15 cellular contexts compared by ENCODE assay signal in the genomic region with DNA sequence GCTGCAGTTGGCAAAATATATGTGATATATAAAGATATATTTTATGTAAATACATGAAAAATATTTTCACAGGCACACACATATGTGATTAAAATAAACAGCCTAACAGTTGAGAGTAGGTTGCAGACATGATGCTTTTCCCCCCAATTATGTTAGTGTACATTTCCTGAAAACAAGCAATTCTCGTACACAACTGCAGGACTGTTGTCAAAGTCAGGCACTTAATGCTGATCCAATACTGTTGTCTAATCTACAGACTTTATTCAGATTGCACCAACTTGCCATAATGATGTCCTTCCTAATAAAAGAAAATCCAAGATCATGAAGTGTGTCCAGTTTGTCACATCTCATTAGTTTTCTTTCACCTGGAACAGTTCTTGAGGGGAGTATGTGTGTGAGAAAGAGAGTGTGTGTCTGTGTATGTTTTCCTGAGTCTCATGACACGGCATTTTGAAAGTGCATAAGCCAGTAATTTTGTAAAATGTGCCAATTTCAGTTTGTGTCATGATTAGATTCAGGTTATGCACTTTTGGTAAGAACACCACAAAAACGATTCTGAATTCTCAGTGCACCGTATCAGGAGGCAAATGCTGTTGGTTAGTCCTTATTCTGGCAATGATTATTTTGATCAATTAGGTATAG. TPM values are rescaled to one million over a fixed set of nuclear protein-coding genes. Genes with fewer than 3 reads are reported as not detected.
DNase-seq lines count a peak whose midpoint lies in the region; ATAC-seq, FAIRE-seq and TF ChIP-seq lines count a peak whose summit lies in the region.
"Had no signal": no experiment of that assay in that cellular context is flagged by ENCODE, and none has a peak within 500 bp of the region (broad histone marks: within the 10 kb centered on the region; RNA-seq: fewer than 3 reads in every experiment).

No MANE protein-coding gene starts in this region.

- ATAC-seq in GM19397 (IDR thresholded peaks at IDR 0.05; ENCODE audit: unreplicated experiment) (peak; percentile 86), HG02870 (IDR thresholded peaks at IDR 0.05; ENCODE audit: unreplicated experiment) (peak; percentile 98), HG03558 (IDR thresholded peaks at IDR 0.05; ENCODE audit: extremely low read depth, unreplicated experiment) (peak; percentile 94)

- H3K4me1 Mint-ChIP-seq in activated T-cell treated with anti-CD3 and anti-CD28 coated beads, Interleukin-2, amount 50 U/mL, for 24 hours (ENCODE audit: low read depth) = peaks cover 22% of the 10 kb centered on the region
- H3K4me1 Mint-ChIP-seq: immature natural killer cell had no signal

- no peak overlapping the region for H3K4me3 ChIP-seq in dorsolateral prefrontal cortex
- H3K4me3 ChIP-seq in foreskin fibroblast (ENCODE audit: low read depth in 1 of 2, low read length in 2 of 2) = no peak overlapping the region
- H3K4me3 ChIP-seq: SJSA1 had no signal

- H3K36me3 Mint-ChIP-seq in activated T-cell treated with anti-CD3 and anti-CD28 coated beads, Interleukin-2, amount 50 U/mL, for 24 hours (ENCODE audit: low read depth) = no peaks in the 10 kb centered on the region
- H3K36me3 Mint-ChIP-seq: immature natural killer cell had no signal

- DNase-seq in GM18507 (ENCODE audit: extremely low spot score, insufficient read length, low read depth) = no peak
- no peak for DNase-seq in NCI-H69 (lab: John Stamatoyannopoulos, UW)
- DNase-seq in dorsolateral prefrontal cortex = no peak
- DNase-seq in activated T-cell treated with anti-CD3 and anti-CD28 coated beads, Interleukin-2, amount 50 U/mL, for 24 hours = no peak
- no peak for DNase-seq in foreskin fibroblast
- DNase-seq: activated CD4-positive, alpha-beta T cell treated with anti-CD3 and anti-CD28 coated beads for 4 hours; aorta; immature natural killer cell; NCI-H446 treated with DMSO at 0.1 percent for 48 hours; substantia nigra had no signal

- no peak overlapping the region for H3K4me3 Mint-ChIP-seq in activated T-cell treated with anti-CD3 and anti-CD28 coated beads, Interleukin-2, amount 50 U/mL, for 24 hours
- H3K4me3 Mint-ChIP-seq: immature natural killer cell had no signal

- intact Hi-C loops in dorsolateral prefrontal cortex (cut with DNase I) = no loop called here

- H3K27me3 Mint-ChIP-seq in activated T-cell treated with anti-CD3 and anti-CD28 coated beads, Interleukin-2, amount 50 U/mL, for 24 hours = peaks cover 24% of the 10 kb centered on the region

- no peak overlapping the region for H3K27ac ChIP-seq in dorsolateral prefrontal cortex
- H3K27ac ChIP-seq: epithelial cell of prostate, SJSA1 had no signal

- FAIRE-seq in GM18507 (lab: Jason Lieb, UNC) = peak; percentile 86

- TF ChIP-seq CTCF in dorsolateral prefrontal cortex (IDR thresholded peaks at IDR 0.05 in 54 of 56, conservative IDR thresholded peaks at IDR 0.05 in 2 of 56; ENCODE audit: low read depth in 1 of 56, partially characterized antibody in 56 of 56) = no peak
- no peak for TF ChIP-seq CTCF in foreskin fibroblast (IDR thresholded peaks at IDR 0.05; ENCODE audit: low read depth, low read length)

- no peak overlapping the region for H3K27ac Mint-ChIP-seq in activated T-cell treated with anti-CD3 and anti-CD28 coated beads, Interleukin-2, amount 50 U/mL, for 24 hours
- H3K27ac Mint-ChIP-seq: immature natural killer cell had no signal

- H3K27me3 ChIP-seq in dorsolateral prefrontal cortex = no peaks in the 10 kb centered on the region
- H3K27me3 ChIP-seq: SJSA1 had no signal

- H3K9me3 Mint-ChIP-seq in activated T-cell treated with anti-CD3 and anti-CD28 coated beads, Interleukin-2, amount 50 U/mL, for 24 hours = peaks cover 7% of the 10 kb centered on the region

RNA-seq across cellular contexts. Expression of a gene that starts 16.5 kb away (rescaled TPM):
- 100 to 1,000 TPM in 3 of 120 experiments, 10 to 100 TPM in 117; 43.9 to 104 (median 80.9) TPM for total RNA-seq in dorsolateral prefrontal cortex
